Comparison of ENCODE assay signal across 1 cellular context in genomic region chr3:183427206-183428139, GRCh38.
TF ChIP-seq lines count a peak whose summit lies in the region.

No MANE protein-coding gene starts in this region.

TF ChIP-seq in HCT116, 20 proteins besides CTCF, POLR2A, EP300 and RAD21 (continued from another document):
- no peak for TF ChIP-seq REST (IDR thresholded peaks at IDR 0.05; ENCODE audit: low read depth)
- TF ChIP-seq YY1 (IDR thresholded peaks at IDR 0.05; ENCODE audit: extremely low read depth, insufficient replicate concordance, low read depth, low read length), result no peak
- no peak for TF ChIP-seq SP1 (IDR thresholded peaks at IDR 0.05; ENCODE audit: low read depth)
- no peak for TF ChIP-seq EZH2 (IDR thresholded peaks at IDR 0.05)
- TF ChIP-seq EZH2phosphoT487 (IDR thresholded peaks at IDR 0.05; ENCODE audit: borderline replicate concordance), result no peak
- no peak for TF ChIP-seq POLR2AphosphoS5 (IDR thresholded peaks at IDR 0.05; ENCODE audit: low read depth, low read length)
- TF ChIP-seq SRF (IDR thresholded peaks at IDR 0.05; ENCODE audit: low read depth), result no peak
- no peak for TF ChIP-seq CEBPB (IDR thresholded peaks at IDR 0.05; ENCODE audit: low read depth)
- TF ChIP-seq ZFX (IDR thresholded peaks at IDR 0.05), result no peak
- TF ChIP-seq ZNF274 (IDR thresholded peaks at IDR 0.05; ENCODE audit: low read depth, low read length), result no peak
- TF ChIP-seq ELF1 (IDR thresholded peaks at IDR 0.05; ENCODE audit: borderline replicate concordance, low read depth), result no peak
- TF ChIP-seq FOSL1 (IDR thresholded peaks at IDR 0.05; ENCODE audit: low read depth), result no peak
- no peak for TF ChIP-seq JUND (IDR thresholded peaks at IDR 0.05)
